Comparison of ENCODE assay signal across 9 cellular contexts in genomic region chr14:22122227-22123187, GRCh38.
DNase-seq lines count a peak whose midpoint lies in the region; ATAC-seq and TF ChIP-seq lines count a peak whose summit lies in the region.
"Had no signal": no experiment of that assay in that cellular context is flagged by ENCODE, and none has a peak within 500 bp of the region (broad histone marks: within the 10 kb centered on the region; RNA-seq: fewer than 3 reads in every experiment).

No MANE protein-coding gene starts in this region.

- H4K20me1 ChIP-seq in BLaER1 (no peaks in the 10 kb centered on the region), hepatocyte (ENCODE audit: insufficient read depth, poor library complexity, severe bottlenecking) (no peaks in the 10 kb centered on the region)

- TF ChIP-seq CTCF in VCaP (conservative IDR thresholded peaks at IDR 0.05): peak; percentile 46
- peak; percentile 49 for TF ChIP-seq CTCF in hepatocyte (IDR thresholded peaks at IDR 0.05; ENCODE audit: poor library complexity)
- TF ChIP-seq CTCF in esophagus squamous epithelium (IDR thresholded peaks at IDR 0.05): no peak

- intact Hi-C loops in esophagus squamous epithelium (cut with DNase I): no loop called here

- no peak overlapping the region for H3K27ac ChIP-seq in BLaER1
- no peak overlapping the region for H3K27ac ChIP-seq in VCaP
- H3K27ac ChIP-seq in hepatocyte: no peak overlapping the region
- no peak overlapping the region for H3K27ac ChIP-seq in esophagus squamous epithelium

- TF ChIP-seq POLR2A in esophagus squamous epithelium (IDR thresholded peaks at IDR 0.05): no peak

- H2AFZ ChIP-seq in hepatocyte: no peak overlapping the region

- H3K4me1 ChIP-seq in BLaER1 (no peaks in the 10 kb centered on the region; the same call in 1 of the 2 replicates), hepatocyte (ENCODE audit: insufficient read depth) (no peaks in the 10 kb centered on the region), esophagus squamous epithelium (no peaks in the 10 kb centered on the region)

- no peaks in the 10 kb centered on the region for H3K79me2 ChIP-seq in hepatocyte

- WGBS in hepatocyte (ENCODE audit: low lambda C conversion rate, missing lambda C conversion rate): 68% methylated on average over 6 of the region's 6 CpGs
- 65 to 70% methylated on average over 6 of the region's 6 CpGs for WGBS in esophagus squamous epithelium, 2 donors

- peak; percentile 64 for ATAC-seq in GM18868 (IDR thresholded peaks at IDR 0.05; ENCODE audit: unreplicated experiment)
- no peak for ATAC-seq in GM18502 (IDR thresholded peaks at IDR 0.05; ENCODE audit: poor library complexity, unreplicated experiment)

- H3K4me3 ChIP-seq in BLaER1 (no peak overlapping the region), hepatocyte (no peak overlapping the region), esophagus squamous epithelium (no peak overlapping the region)

- H3K27me3 ChIP-seq in BLaER1 (no peaks in the 10 kb centered on the region), hepatocyte (peaks cover 8% of the 10 kb centered on the region), esophagus squamous epithelium (no peaks in the 10 kb centered on the region)

- H3K9me3 ChIP-seq in BLaER1 (no peaks in the 10 kb centered on the region), hepatocyte (ENCODE audit: low read depth) (no peaks in the 10 kb centered on the region), esophagus squamous epithelium (no peaks in the 10 kb centered on the region)

- peak overlapping the region; percentile 14; the same call in 1 of the 2 replicates for H3K4me2 ChIP-seq in BLaER1
- H3K4me2 ChIP-seq in hepatocyte: no peak overlapping the region

- no peaks in the 10 kb centered on the region for H3K9me2 ChIP-seq in hepatocyte (replicated peaks; ENCODE audit: insufficient read depth)

- no peaks in the 10 kb centered on the region for H3K36me3 ChIP-seq in BLaER1
- no peaks in the 10 kb centered on the region for H3K36me3 ChIP-seq in hepatocyte (replicated peaks; ENCODE audit: insufficient read depth, low read depth)
- H3K36me3 ChIP-seq in esophagus squamous epithelium: no peaks in the 10 kb centered on the region

- no peak overlapping the region for H3K9ac ChIP-seq in BLaER1

- DNase-seq in hepatocyte (ENCODE audit: low spot score) (peak; percentile 43), MV-4-11 (lab: John Stamatoyannopoulos, UW) (no peak), SHP77 (lab: John Stamatoyannopoulos, UW) (no peak), esophagus squamous epithelium (lab: John Stamatoyannopoulos, UW) (no peak)
- DNase-seq: NCI-H510A treated with DMSO at 0.1 percent for 48 hours had no signal

Comparison
In these comparisons a context has a peak if more than half of its experiments do, and no peak if none do; other contexts are left out.
1. CTCF ChIP-seq: peak in VCaP (single experiment) and hepatocyte (single experiment); none in esophagus squamous epithelium (0 of 6).